ENCODE assay signal across 1 cellular context in the genomic region with DNA sequence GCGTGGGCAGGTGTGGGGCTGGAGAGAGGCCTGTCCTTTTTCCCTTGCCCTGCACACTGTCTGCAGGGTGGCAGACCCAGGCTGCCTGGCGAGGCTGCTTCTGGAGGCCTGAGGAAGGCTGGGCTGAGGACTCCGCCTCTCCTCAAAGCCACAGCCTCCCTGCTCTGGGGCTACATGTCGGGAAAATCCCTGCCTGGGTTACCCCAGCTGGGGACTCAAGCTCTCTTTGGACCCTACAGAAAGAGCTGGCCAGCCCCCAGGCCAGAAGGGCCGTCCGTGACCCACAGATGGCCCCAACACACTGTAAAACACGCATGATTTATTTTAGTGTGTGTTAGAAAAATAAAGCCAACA.
TF ChIP-seq lines count a peak whose summit lies in the region.

No MANE protein-coding gene starts in this region.

TF ChIP-seq in IMR-90, 13 proteins besides CTCF, POLR2A, EP300 and RAD21:
- TF ChIP-seq MAZ (IDR thresholded peaks at IDR 0.05; ENCODE audit: borderline replicate concordance, low read depth, low read length) (no peak), MAFK (IDR thresholded peaks at IDR 0.05; ENCODE audit: low read depth, low read length) (no peak), RFX5 (IDR thresholded peaks at IDR 0.05; ENCODE audit: low read depth, low read length) (no peak), NFE2L2 (IDR thresholded peaks at IDR 0.05; ENCODE audit: low read depth, low read length) (no peak), CHD1 (IDR thresholded peaks at IDR 0.05; ENCODE audit: low read depth, low read length) (no peak), RCOR1 (IDR thresholded peaks at IDR 0.05; ENCODE audit: insufficient replicate concordance, low read length) (no peak), CEBPB (IDR thresholded peaks at IDR 0.05; ENCODE audit: low read depth, low read length) (no peak), FOS (IDR thresholded peaks at IDR 0.05; ENCODE audit: low read depth, low read length) (no peak), SMC3 (IDR thresholded peaks at IDR 0.05; ENCODE audit: low read depth, low read length) (no peak), BHLHE40 (IDR thresholded peaks at IDR 0.05; ENCODE audit: low read depth, low read length) (no peak), MXI1 (IDR thresholded peaks at IDR 0.05; ENCODE audit: borderline replicate concordance, low read depth, low read length) (no peak)
- TF ChIP-seq, protein P1, sequence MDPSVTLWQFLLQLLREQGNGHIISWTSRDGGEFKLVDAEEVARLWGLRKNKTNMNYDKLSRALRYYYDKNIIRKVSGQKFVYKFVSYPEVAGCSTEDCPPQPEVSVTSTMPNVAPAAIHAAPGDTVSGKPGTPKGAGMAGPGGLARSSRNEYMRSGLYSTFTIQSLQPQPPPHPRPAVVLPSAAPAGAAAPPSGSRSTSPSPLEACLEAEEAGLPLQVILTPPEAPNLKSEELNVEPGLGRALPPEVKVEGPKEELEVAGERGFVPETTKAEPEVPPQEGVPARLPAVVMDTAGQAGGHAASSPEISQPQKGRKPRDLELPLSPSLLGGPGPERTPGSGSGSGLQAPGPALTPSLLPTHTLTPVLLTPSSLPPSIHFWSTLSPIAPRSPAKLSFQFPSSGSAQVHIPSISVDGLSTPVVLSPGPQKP (IDR thresholded peaks at IDR 0.05; ENCODE audit: borderline replicate concordance, low read depth, low read length), result no peak
- TF ChIP-seq, protein P2, sequence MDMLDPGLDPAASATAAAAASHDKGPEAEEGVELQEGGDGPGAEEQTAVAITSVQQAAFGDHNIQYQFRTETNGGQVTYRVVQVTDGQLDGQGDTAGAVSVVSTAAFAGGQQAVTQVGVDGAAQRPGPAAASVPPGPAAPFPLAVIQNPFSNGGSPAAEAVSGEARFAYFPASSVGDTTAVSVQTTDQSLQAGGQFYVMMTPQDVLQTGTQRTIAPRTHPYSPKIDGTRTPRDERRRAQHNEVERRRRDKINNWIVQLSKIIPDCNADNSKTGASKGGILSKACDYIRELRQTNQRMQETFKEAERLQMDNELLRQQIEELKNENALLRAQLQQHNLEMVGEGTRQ (IDR thresholded peaks at IDR 0.05; ENCODE audit: low read depth, low read length), result no peak
